Comparison of ENCODE assay signal across 8 cellular contexts in genomic region chr6:128725271-128726233, GRCh38.
A peak's percentile ranks its signal among the peaks of the same experiment; 100 is the strongest.
DNase-seq lines count a peak whose midpoint lies in the region; ATAC-seq and TF ChIP-seq lines count a peak whose summit lies in the region.

No MANE protein-coding gene starts in this region.

- H3K27me3 ChIP-seq in A673 (replicated peaks; ENCODE audit: insufficient read depth, low read depth, low read length, poor library complexity) (no peaks in the 10 kb centered on the region), KMS-11 (ENCODE audit: insufficient read depth, low read depth) (no peaks in the 10 kb centered on the region), stomach (no peaks in the 10 kb centered on the region)

- H3K4me1 Mint-ChIP-seq in activated naive CD8-positive, alpha-beta T cell treated with anti-CD3 and anti-CD28 coated beads for 36 hours = peaks cover 3% of the 10 kb centered on the region

- H3K27me3 Mint-ChIP-seq in activated naive CD8-positive, alpha-beta T cell treated with anti-CD3 and anti-CD28 coated beads for 36 hours = peaks cover 59% of the 10 kb centered on the region

- no peak for ATAC-seq in HG03135 (IDR thresholded peaks at IDR 0.05; ENCODE audit: unreplicated experiment)

- TF ChIP-seq EP300 in stomach (IDR thresholded peaks at IDR 0.05) = no peak

- no TSS peak for BruUV-seq in A673 (replicated peaks; lab: Mats Ljungman, UMichigan)

- POLR2A ChIA-PET in A673 (lab: Charles Lee; ENCODE audit: low non-redundant PET) = no interaction called here

- no peak overlapping the region for H2AFZ ChIP-seq in KMS-11 (ENCODE audit: low read depth)

- no peaks in the 10 kb centered on the region for H3K36me3 Mint-ChIP-seq in activated naive CD8-positive, alpha-beta T cell treated with anti-CD3 and anti-CD28 coated beads for 36 hours

- peak; percentile 81 for TF ChIP-seq CTCF in A673 (conservative IDR thresholded peaks at IDR 0.05; ENCODE audit: low read depth, low read length)
- peak; percentile 75 for TF ChIP-seq CTCF in KMS-11 (conservative IDR thresholded peaks at IDR 0.05; ENCODE audit: low read depth, low read length)
- TF ChIP-seq CTCF in stomach (IDR thresholded peaks at IDR 0.05) = peak in 4 of 7 experiments; percentile 21 to 59 (median 40)

- no peak overlapping the region for H3K9ac ChIP-seq in KMS-11

- intact Hi-C loops in A673 (cut with micrococcal nuclease; ENCODE audit: unreplicated experiment) = loop anchor here (5.0 kb wide), 4 partner anchors 208 to 868 kb away; no protein-coding TSS in a partner anchor
- intact Hi-C loops in stomach (cut with DNase I; ENCODE audit: low total_unique reads) = no loop called here

- H3K79me2 ChIP-seq in KMS-11 (ENCODE audit: insufficient read depth, low read depth) = no peaks in the 10 kb centered on the region

- H3K4me2 ChIP-seq in KMS-11 = no peak overlapping the region

- no peaks in the 10 kb centered on the region for H3K9me3 Mint-ChIP-seq in activated naive CD8-positive, alpha-beta T cell treated with anti-CD3 and anti-CD28 coated beads for 36 hours

- no peaks in the 10 kb centered on the region for H3K9me3 ChIP-seq in A673 (ENCODE audit: low read depth, low read length, poor library complexity, severe bottlenecking)
- no peaks in the 10 kb centered on the region for H3K9me3 ChIP-seq in stomach

- no peak overlapping the region for H3K27ac ChIP-seq in A673 (ENCODE audit: low read depth, low read length, poor library complexity, severe bottlenecking)
- H3K27ac ChIP-seq in KMS-11 = no peak overlapping the region
- H3K27ac ChIP-seq in stomach = no peak overlapping the region

- H3K36me3 ChIP-seq in A673 (ENCODE audit: insufficient read depth, low read length, poor library complexity, severe bottlenecking) = no peaks in the 10 kb centered on the region
- H3K36me3 ChIP-seq in KMS-11 (ENCODE audit: insufficient read depth) = no peaks in the 10 kb centered on the region
- no peaks in the 10 kb centered on the region for H3K36me3 ChIP-seq in stomach

- peak; percentile 60 for DNase-seq in A673 (ENCODE audit: low spot score)
- DNase-seq in G401 (ENCODE audit: low spot score) = peak; percentile 15
- peak; percentile 11 for DNase-seq in activated naive CD8-positive, alpha-beta T cell treated with anti-CD3 and anti-CD28 coated beads for 36 hours
- peak; percentile 11 for DNase-seq in hepatic stellate cell (ENCODE audit: low spot score)
- DNase-seq in stomach = no peak
- DNase-seq in activated effector memory CD4-positive, alpha-beta T cell treated with anti-CD3 and anti-CD28 coated beads, Interleukin-2, amount 50 U/mL, for 16 hours = no peak

- H3K4me1 ChIP-seq in A673 (ENCODE audit: insufficient read depth, low read length, poor library complexity, severe bottlenecking) = peaks cover 8% of the 10 kb centered on the region
- H3K4me1 ChIP-seq in KMS-11 (ENCODE audit: low read depth, poor library complexity, severe bottlenecking) = no peaks in the 10 kb centered on the region
- no peaks in the 10 kb centered on the region for H3K4me1 ChIP-seq in stomach

- CTCF ChIA-PET in A673 (lab: Charles Lee) = interaction anchor here (0.7 kb wide), 1 partner anchor 645 kb away, joined by 3 read pairs; no protein-coding TSS in a partner anchor

- H3K27ac Mint-ChIP-seq in activated naive CD8-positive, alpha-beta T cell treated with anti-CD3 and anti-CD28 coated beads for 36 hours = no peak overlapping the region

- H3K4me3 ChIP-seq in A673 (ENCODE audit: low read depth, low read length, poor library complexity, severe bottlenecking) (no peak overlapping the region), KMS-11 (IDR thresholded peaks at IDR 0.05; ENCODE audit: insufficient read depth, low read depth, low read length) (no peak overlapping the region), stomach (no peak overlapping the region)

- in situ Hi-C loops in G401 (cut with HindIII; ENCODE audit: low sequenced_read_pairs) = no loop called here

- 31 to 38% (median 33%) methylated on average over 3 of the region's 3 CpGs for WGBS in stomach, 5 donors

- no peaks in the 10 kb centered on the region for H4K20me1 ChIP-seq in KMS-11 (ENCODE audit: insufficient read depth)

- no peak for TF ChIP-seq POLR2A in stomach (IDR thresholded peaks at IDR 0.05)

- H3K4me3 Mint-ChIP-seq in activated naive CD8-positive, alpha-beta T cell treated with anti-CD3 and anti-CD28 coated beads for 36 hours = no peak overlapping the region

Comparison
In these comparisons a context has a peak if more than half of its experiments do, and no peak if none do; other contexts are left out.
1. DNase-seq: peak in A673 (single experiment), G401 (single experiment), activated naive CD8-positive, alpha-beta T cell treated with anti-CD3 and anti-CD28 coated beads for 36 hours (single experiment) and hepatic stellate cell (single experiment); none in stomach (single experiment) and activated effector memory CD4-positive, alpha-beta T cell treated with anti-CD3 and anti-CD28 coated beads, Interleukin-2, amount 50 U/mL, for 16 hours (single experiment).
2. Peak in every context shown above with its lines, with median percentiles within 50 percentile points of each other: CTCF ChIP-seq.